ENCODE assay signal across 8 cellular contexts in genomic region chr2:49973917-49974368, GRCh38.
DNase-seq lines count a peak whose midpoint lies in the region; ATAC-seq, FAIRE-seq and TF ChIP-seq lines count a peak whose summit lies in the region.

No MANE protein-coding gene starts in this region.

- H3K9me3 ChIP-seq in GM12878 (replicated peaks; ENCODE audit: control insufficient read depth, insufficient read depth, low read length): no peaks in the 10 kb centered on the region

- H3K9ac ChIP-seq in GM12878 (ENCODE audit: control insufficient read depth, insufficient read depth, low read length): no peak overlapping the region

- RAD21 ChIA-PET in GM12878 (lab: Charles Lee; ENCODE audit: unreplicated experiment): no interaction called here

- no peak for TF ChIP-seq EP300 in GM12878 (IDR thresholded peaks at IDR 0.05; ENCODE audit: borderline replicate concordance in 1 of 2, control insufficient read depth in 1 of 2, low read depth in 2 of 2, low read length in 2 of 2)

- H3K4me2 ChIP-seq in GM12878 (ENCODE audit: control insufficient read depth, insufficient read depth): peak overlapping the region; percentile 44

- in situ Hi-C loops in GM12878 (cut with MboI): no loop called here

- H3K36me3 ChIP-seq in GM12878 (ENCODE audit: control insufficient read depth in 2 of 2, insufficient read depth in 2 of 2, low read length in 1 of 2): no peaks in the 10 kb centered on the region

- FAIRE-seq in GM12878 (lab: Jason Lieb, UNC): no peak

- no TSS peak for BruUV-seq in GM12878 (replicated peaks; lab: Mats Ljungman, UMichigan)

- SMC1A ChIA-PET in GM12878 (lab: Charles Lee; ENCODE audit: uncharacterized antibody, unreplicated experiment): no interaction called here

- H4K20me1 ChIP-seq in GM12878 (ENCODE audit: control insufficient read depth, insufficient read depth): no peaks in the 10 kb centered on the region

- no peak overlapping the region for H3K27ac ChIP-seq in GM12878 (ENCODE audit: control insufficient read depth, insufficient read depth)

- DNase-seq in COR-L47 (lab: John Stamatoyannopoulos, UW) (peak; percentile 90), NAMALWA (ENCODE audit: low spot score) (peak; percentile 77), T-helper 22 cell (ENCODE audit: low read depth) (peak; percentile 0), GM12878 (ENCODE audit: low read depth, low spot score) (no peak), inferior parietal cortex (ENCODE audit: extremely low spot score) (peak; percentile 96), NCI-H1436 (lab: John Stamatoyannopoulos, UW) (no peak)
- DNase-seq in stimulated activated CD4-positive, alpha-beta T cell treated with anti-CD3 and anti-CD28 coated beads, Interleukin-12 subunit alpha, Interleukin-12 subunit beta, amount 100 ng/mL, for 48 hours (ENCODE audit: low read depth in 2 of 3, low spot score in 1 of 3): peak; percentile 26 to 37 (median 37)

- TF ChIP-seq POLR2A in GM12878 (IDR thresholded peaks at IDR 0.05; ENCODE audit: low read depth, low read length): no peak

- no peak for TF ChIP-seq RAD21 in GM12878 (IDR thresholded peaks at IDR 0.05; ENCODE audit: insufficient read depth, low read depth, low read length)

- H3K79me2 ChIP-seq in GM12878 (ENCODE audit: control insufficient read depth, insufficient read depth, low read length): no peaks in the 10 kb centered on the region

- 17% methylated on average over 14 of the region's 14 CpGs for WGBS in GM12878 (ENCODE audit: insufficient coverage, insufficient replicate concordance, low lambda C conversion rate, missing lambda C conversion rate)

- intact Hi-C loops in GM12878 (cut with micrococcal nuclease; ENCODE audit: unreplicated experiment): no loop called here

- H2AFZ ChIP-seq in GM12878 (ENCODE audit: control insufficient read depth, low read depth, low read length): peak overlapping the region; percentile 69

- POLR2A ChIA-PET in GM12878 (lab: Charles Lee): no interaction called here

- CTCF ChIA-PET in GM12878 (lab: Yijun Ruan, JAX): interaction anchor here (0.5 kb wide), 1 partner anchor 722 kb away, joined by 3 read pairs; no protein-coding TSS in a partner anchor

- H3K4me3 ChIP-seq in GM12878: no peak overlapping the region

- no peaks in the 10 kb centered on the region; a peak in 1 of 4 replicates for H3K27me3 ChIP-seq in GM12878 (replicated peaks in 1 of 2; ENCODE audit: control insufficient read depth in 2 of 2, insufficient read depth in 2 of 2, low read length in 1 of 2)

- H3K4me1 ChIP-seq in GM12878 (ENCODE audit: control insufficient read depth, insufficient read depth, low read length): no peaks in the 10 kb centered on the region

- peak; percentile 84 for ATAC-seq in GM21786 (IDR thresholded peaks at IDR 0.05; ENCODE audit: unreplicated experiment)
- peak; percentile 81 for ATAC-seq in GM12878

- TF ChIP-seq CTCF in GM12878 (IDR thresholded peaks at IDR 0.05 in 2 of 3, conservative IDR thresholded peaks at IDR 0.05 in 1 of 3; ENCODE audit: control insufficient read depth in 2 of 3, extremely low read depth in 1 of 3, insufficient read depth in 1 of 3, low read depth in 3 of 3, low read length in 3 of 3): no peak

TF ChIP-seq in GM12878, 131 proteins besides CTCF, POLR2A, EP300 and RAD21:
- TF ChIP-seq CUX1 (IDR thresholded peaks at IDR 0.05; ENCODE audit: insufficient replicate concordance, low read depth, low read length) (no peak), ZNF687 (IDR thresholded peaks at IDR 0.05) (no peak), USF1 (IDR thresholded peaks at IDR 0.05; ENCODE audit: borderline replicate concordance, extremely low read length, insufficient read depth, low read depth, low read length) (peak; percentile 85), GABPA (IDR thresholded peaks at IDR 0.05; ENCODE audit: low read depth) (0 out of 2 replicates have a peak, but pooled peaks have one; percentile 29), FOS (IDR thresholded peaks at IDR 0.05; ENCODE audit: borderline replicate concordance, extremely low read depth, insufficient read length) (peak; percentile 2), ATF3 (IDR thresholded peaks at IDR 0.05; ENCODE audit: borderline replicate concordance, extremely low read depth, low read depth, low read length) (peak; percentile 28; the same call in 1 of the 2 replicates)

Comparison
In these comparisons a context has a peak if more than half of its experiments do, and no peak if none do; other contexts are left out.
1. DNase-seq: peak in COR-L47 (single experiment), NAMALWA (single experiment), T-helper 22 cell (single experiment), inferior parietal cortex (single experiment) and stimulated activated CD4-positive, alpha-beta T cell treated with anti-CD3 and anti-CD28 coated beads, Interleukin-12 subunit alpha, Interleukin-12 subunit beta, amount 100 ng/mL, for 48 hours (3 of 3); none in GM12878 (single experiment) and NCI-H1436 (single experiment).